Comparison of ENCODE assay signal across 1 cellular context in the genomic region with DNA sequence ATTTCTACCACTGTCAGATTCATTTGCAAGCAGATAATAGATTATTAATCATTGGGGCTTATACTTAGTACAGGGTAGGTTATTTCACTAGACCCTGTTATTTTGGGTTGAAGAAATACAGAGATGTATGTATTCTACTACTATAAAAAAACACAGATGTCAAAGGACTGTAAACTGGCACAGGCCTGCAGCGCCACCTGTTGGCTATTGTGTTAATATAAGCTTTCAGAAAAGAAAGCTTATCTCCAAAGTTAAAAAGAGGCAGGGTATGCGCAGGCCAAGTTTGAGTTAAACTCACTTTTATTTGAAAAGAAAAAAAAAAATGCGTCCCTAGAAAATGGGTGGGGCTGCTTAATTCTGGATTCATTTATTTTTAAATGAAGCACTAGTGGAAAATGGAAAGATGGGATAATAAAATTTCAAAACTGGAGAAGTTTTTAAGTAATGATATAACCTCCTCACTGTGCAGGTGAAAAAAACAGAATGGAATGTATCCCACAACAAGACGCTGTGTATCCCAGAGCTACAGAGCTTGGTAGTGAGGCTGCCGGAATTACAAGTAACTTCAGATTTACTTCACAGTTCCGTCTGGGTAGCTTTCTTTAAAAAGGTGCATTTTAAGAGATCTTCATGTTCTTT.
TF ChIP-seq lines count a peak whose summit lies in the region.

No MANE protein-coding gene starts in this region.

TF ChIP-seq in H1, 55 proteins besides CTCF, POLR2A, EP300 and RAD21 (continued from another document):
- TF ChIP-seq, protein P1, sequence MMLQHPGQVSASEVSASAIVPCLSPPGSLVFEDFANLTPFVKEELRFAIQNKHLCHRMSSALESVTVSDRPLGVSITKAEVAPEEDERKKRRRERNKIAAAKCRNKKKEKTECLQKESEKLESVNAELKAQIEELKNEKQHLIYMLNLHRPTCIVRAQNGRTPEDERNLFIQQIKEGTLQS (IDR thresholded peaks at IDR 0.05; ENCODE audit: insufficient read depth, low read depth, low read length), result no peak
- TF ChIP-seq MAFK (IDR thresholded peaks at IDR 0.05; ENCODE audit: low read depth, low read length) (no peak), PHF8 (conservative IDR thresholded peaks at IDR 0.05; ENCODE audit: low read depth, low read length) (no peak), SUZ12 (IDR thresholded peaks at IDR 0.05; ENCODE audit: low read length) (no peak)
- TF ChIP-seq, protein P2, sequence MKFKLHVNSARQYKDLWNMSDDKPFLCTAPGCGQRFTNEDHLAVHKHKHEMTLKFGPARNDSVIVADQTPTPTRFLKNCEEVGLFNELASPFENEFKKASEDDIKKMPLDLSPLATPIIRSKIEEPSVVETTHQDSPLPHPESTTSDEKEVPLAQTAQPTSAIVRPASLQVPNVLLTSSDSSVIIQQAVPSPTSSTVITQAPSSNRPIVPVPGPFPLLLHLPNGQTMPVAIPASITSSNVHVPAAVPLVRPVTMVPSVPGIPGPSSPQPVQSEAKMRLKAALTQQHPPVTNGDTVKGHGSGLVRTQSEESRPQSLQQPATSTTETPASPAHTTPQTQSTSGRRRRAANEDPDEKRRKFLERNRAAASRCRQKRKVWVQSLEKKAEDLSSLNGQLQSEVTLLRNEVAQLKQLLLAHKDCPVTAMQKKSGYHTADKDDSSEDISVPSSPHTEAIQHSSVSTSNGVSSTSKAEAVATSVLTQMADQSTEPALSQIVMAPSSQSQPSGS (IDR thresholded peaks at IDR 0.05; ENCODE audit: low read length), result no peak
